14 cellular contexts compared by ENCODE assay signal in the genomic region with DNA sequence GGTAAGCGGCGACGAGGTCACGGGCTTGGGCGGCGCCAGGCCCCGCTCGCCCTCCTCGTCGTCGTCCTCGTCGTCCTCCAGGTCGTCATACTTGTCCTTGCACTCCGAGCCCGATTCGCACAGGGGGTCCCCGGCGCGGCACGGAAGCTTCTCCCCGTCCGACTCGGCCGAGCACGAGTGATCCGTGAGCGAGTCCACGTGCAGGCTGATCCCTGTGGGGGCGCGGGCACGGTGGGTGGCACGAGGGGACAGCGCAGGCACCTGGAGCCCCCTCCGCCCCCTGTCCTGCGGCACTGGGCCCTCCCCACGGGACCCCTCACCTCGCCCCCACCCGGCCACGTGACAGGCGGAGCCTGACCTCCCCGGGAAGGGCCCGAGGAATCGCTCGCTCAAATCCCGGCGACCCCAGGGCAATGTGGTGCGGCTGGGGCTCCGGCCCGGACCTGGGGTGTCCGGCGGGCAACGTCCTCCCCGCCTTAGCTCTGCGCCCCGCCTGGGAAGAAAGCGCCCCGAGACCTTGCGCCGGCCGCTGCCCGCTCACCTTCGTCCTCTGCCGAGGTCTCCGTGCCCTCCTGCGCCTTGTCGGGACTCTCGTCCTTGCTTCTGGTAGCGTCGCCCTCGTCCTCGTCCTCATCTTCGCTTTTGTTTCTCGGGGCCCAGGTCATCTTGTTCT. TPM values are rescaled to one million over a fixed set of nuclear protein-coding genes. Genes with fewer than 3 reads are reported as not detected.
DNase-seq lines count a peak whose midpoint lies in the region; ATAC-seq, FAIRE-seq and TF ChIP-seq lines count a peak whose summit lies in the region.
"Had no signal": no experiment of that assay in that cellular context is flagged by ENCODE, and none has a peak within 500 bp of the region (broad histone marks: within the 10 kb centered on the region; RNA-seq: fewer than 3 reads in every experiment).

No MANE protein-coding gene starts in this region.

- H3K9ac ChIP-seq in astrocyte (ENCODE audit: low read length): peak overlapping the region; percentile 90
- peak overlapping the region; percentile 86 for H3K9ac ChIP-seq in iPS-18a (ENCODE audit: low read length)

- peaks cover 8% of the 10 kb centered on the region for H3K36me3 ChIP-seq in astrocyte (ENCODE audit: insufficient read depth, low read length)
- H3K36me3 ChIP-seq in iPS-18a (ENCODE audit: control insufficient read depth, low read depth, low read length): peaks cover 48% of the 10 kb centered on the region
- H3K36me3 ChIP-seq: sigmoid colon, thoracic aorta had no signal

- H3K27ac Mint-ChIP-seq in astrocyte (ENCODE audit: unreplicated experiment): no peak overlapping the region
- H3K27ac Mint-ChIP-seq: effector memory CD8-positive, alpha-beta T cell had no signal

- no peak overlapping the region for H2AFZ ChIP-seq in astrocyte (ENCODE audit: low read depth, low read length)

- FAIRE-seq in astrocyte (lab: Jason Lieb, UNC): no peak
- FAIRE-seq: D721Med had no signal

- H3K4me2 ChIP-seq in astrocyte (ENCODE audit: low read length): peak overlapping the region; percentile 80

- H3K9me3 ChIP-seq in astrocyte (ENCODE audit: insufficient read depth, low read depth, low read length) (no peaks in the 10 kb centered on the region), iPS-18a (ENCODE audit: control insufficient read depth, low read depth, low read length) (no peaks in the 10 kb centered on the region)
- H3K9me3 ChIP-seq: sigmoid colon, thoracic aorta had no signal

- H4K20me1 ChIP-seq in astrocyte (ENCODE audit: insufficient read depth, low read length): peaks cover 41% of the 10 kb centered on the region

- no peak for TF ChIP-seq CTCF in astrocyte (IDR thresholded peaks at IDR 0.05; ENCODE audit: insufficient read depth, low read depth, low read length)

- peaks cover 7% of the 10 kb centered on the region for H3K9me3 Mint-ChIP-seq in astrocyte (ENCODE audit: unreplicated experiment)

- peak; percentile 21 for DNase-seq in NCI-H2029 (lab: John Stamatoyannopoulos, UW)
- no peak for DNase-seq in NCI-H2029 treated with DMSO at 0.1 percent for 48 hours (lab: John Stamatoyannopoulos, UW)
- no peak for DNase-seq in astrocyte (ENCODE audit: low read depth)
- no peak for DNase-seq in skeletal muscle cell (ENCODE audit: low read depth)
- DNase-seq in SIG-M5 treated with dmso at 0.1 percent for 504 hours (lab: John Stamatoyannopoulos, UW; ENCODE audit: unreplicated experiment): no peak
- no peak for DNase-seq in HuH-7 (ENCODE audit: low spot score)
- DNase-seq: 8988T; effector memory CD8-positive, alpha-beta T cell; NCI-H510A treated with DMSO at 0.1 percent for 48 hours; sigmoid colon had no signal

- peaks cover 24% of the 10 kb centered on the region for H3K4me1 ChIP-seq in astrocyte (ENCODE audit: insufficient read depth, low read length)
- peaks cover 15% of the 10 kb centered on the region for H3K4me1 ChIP-seq in iPS-18a (ENCODE audit: control insufficient read depth, low read depth, low read length)

- H3K27me3 ChIP-seq in astrocyte (ENCODE audit: insufficient read depth, low read length) (peaks cover 2% of the 10 kb centered on the region), iPS-18a (ENCODE audit: control insufficient read depth, insufficient read depth, low read length) (peaks cover 44% of the 10 kb centered on the region)

- peaks cover 2% of the 10 kb centered on the region for H3K4me1 Mint-ChIP-seq in astrocyte (ENCODE audit: low read depth, unreplicated experiment)

- ATAC-seq in GM21723 (IDR thresholded peaks at IDR 0.05; ENCODE audit: unreplicated experiment): no peak
- ATAC-seq: effector memory CD8-positive, alpha-beta T cell had no signal

- peaks cover 20% of the 10 kb centered on the region for H3K27me3 Mint-ChIP-seq in astrocyte (ENCODE audit: low read depth, unreplicated experiment)

- no peak overlapping the region for H3K4me3 Mint-ChIP-seq in astrocyte (ENCODE audit: unreplicated experiment)
- H3K4me3 Mint-ChIP-seq: effector memory CD8-positive, alpha-beta T cell had no signal

- H3K36me3 Mint-ChIP-seq in astrocyte (ENCODE audit: low read depth, unreplicated experiment): peaks cover 10% of the 10 kb centered on the region

- H3K27ac ChIP-seq in astrocyte (ENCODE audit: low read depth, low read length) (peak overlapping the region; percentile 79), iPS-18a (ENCODE audit: low read length) (no peak overlapping the region)
- H3K27ac ChIP-seq: sigmoid colon, thoracic aorta had no signal

- H3K4me3 ChIP-seq in astrocyte (ENCODE audit: insufficient read depth, low read depth, low read length): peak overlapping the region; percentile 77
- peak overlapping the region; percentile 95 for H3K4me3 ChIP-seq in iPS-18a (ENCODE audit: low read length)
- peak overlapping the region; percentile 48 for H3K4me3 ChIP-seq in skeletal muscle cell (ENCODE audit: low read depth, low read length)
- H3K4me3 ChIP-seq: sigmoid colon, thoracic aorta had no signal

- H3K79me2 ChIP-seq in astrocyte (ENCODE audit: insufficient read depth, low read length): peaks cover 82% of the 10 kb centered on the region

RNA-seq across cellular contexts. Expression of a gene that starts 2.5 kb away (rescaled TPM):
- total RNA-seq in astrocyte: 6.7 and 7.0 TPM in 2 replicates
- total RNA-seq: sigmoid colon had no signal
